18 cellular contexts compared by ENCODE assay signal in the genomic region with DNA sequence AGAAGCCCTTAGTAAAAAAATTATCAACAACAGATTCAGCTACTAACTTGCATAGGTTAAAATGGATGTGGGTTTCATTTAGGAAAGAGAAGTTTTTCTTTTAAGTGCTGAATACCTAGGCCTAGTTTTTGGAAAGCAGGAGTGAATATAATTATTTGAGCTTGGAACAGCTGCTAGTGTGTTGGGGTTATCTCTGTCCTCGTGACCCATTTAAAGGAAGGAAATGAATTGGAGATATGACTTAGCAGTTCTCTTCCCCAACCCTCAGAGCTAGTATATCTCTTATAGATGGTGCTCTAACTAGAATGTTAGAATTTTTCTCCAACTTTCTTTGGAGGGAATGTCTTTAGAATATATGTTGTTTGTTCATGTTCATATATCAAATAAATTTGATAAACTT. TPM values are rescaled to one million over a fixed set of nuclear protein-coding genes. Genes with fewer than 3 reads are reported as not detected.
DNase-seq lines count a peak whose midpoint lies in the region; ATAC-seq, FAIRE-seq and TF ChIP-seq lines count a peak whose summit lies in the region.
"Had no signal": no experiment of that assay in that cellular context is flagged by ENCODE, and none has a peak within 500 bp of the region (broad histone marks: within the 10 kb centered on the region; RNA-seq: fewer than 3 reads in every experiment).

No MANE protein-coding gene starts in this region.

- H3K4me1 ChIP-seq in GM23248 (ENCODE audit: insufficient read depth) (peaks cover 53% of the 10 kb centered on the region), GM12878 (ENCODE audit: control insufficient read depth, insufficient read depth, low read length) (peaks cover 70% of the 10 kb centered on the region), psoas muscle (peaks cover 48% of the 10 kb centered on the region), smooth muscle cell (ENCODE audit: low read depth) (no peaks in the 10 kb centered on the region)

- WGBS in GM23248 (ENCODE audit: low coverage in 1 of 2, low lambda C conversion rate in 2 of 2, missing lambda C conversion rate in 2 of 2), 2 experiments = 59 to 65% methylated on average over 1 of the region's 1 CpG
- 10% methylated on average over 1 of the region's 1 CpG for WGBS in GM12878 (ENCODE audit: insufficient coverage, insufficient replicate concordance, low lambda C conversion rate, missing lambda C conversion rate)
- 8 to 30% (median 11%) methylated on average over 1 of the region's 1 CpG for WGBS in psoas muscle, 3 donors
- 32% methylated on average over 1 of the region's 1 CpG for WGBS in smooth muscle cell (ENCODE audit: low lambda C conversion rate)

- TF ChIP-seq EP300 in GM12878 (IDR thresholded peaks at IDR 0.05; ENCODE audit: borderline replicate concordance in 1 of 2, control insufficient read depth in 1 of 2, low read depth in 2 of 2, low read length in 2 of 2) = no peak

- H3K4me3 ChIP-seq in GM23248 (no peak overlapping the region), NB4 (ENCODE audit: low read depth, low read length) (peak overlapping the region; percentile 13), GM12878 (no peak overlapping the region), psoas muscle (no peak overlapping the region), smooth muscle cell (no peak overlapping the region)
- H3K4me3 ChIP-seq: sigmoid colon had no signal

- no peaks in the 10 kb centered on the region for H3K27me3 ChIP-seq in GM23248 (replicated peaks; ENCODE audit: insufficient read depth)
- no peaks in the 10 kb centered on the region for H3K27me3 ChIP-seq in GM12878 (replicated peaks in 1 of 2; ENCODE audit: control insufficient read depth in 2 of 2, insufficient read depth in 2 of 2, low read length in 1 of 2)
- H3K27me3 ChIP-seq in psoas muscle (ENCODE audit: insufficient read depth in 3 of 3, low read length in 2 of 3) = no peaks in the 10 kb centered on the region
- no peaks in the 10 kb centered on the region for H3K27me3 ChIP-seq in smooth muscle cell (ENCODE audit: low read depth)
- H3K27me3 ChIP-seq: neutrophil, sigmoid colon had no signal

- H3K36me3 Mint-ChIP-seq in stimulated activated naive B cell treated with anti-CD40 and anti-IgM and Interleukin-4, amounts not matched to agents 10 μg/mL and 1 μg/mL and 100 μg/mL, for 72 hours = no peaks in the 10 kb centered on the region
- H3K36me3 Mint-ChIP-seq: activated naive CD4-positive, alpha-beta T cell treated with anti-CD3 and anti-CD28 coated beads, Interleukin-2, amount 50 U/mL, for 24 hours; mesothelial cell of epicardium had no signal

- no peak for TF ChIP-seq RAD21 in GM12878 (IDR thresholded peaks at IDR 0.05; ENCODE audit: insufficient read depth, low read depth, low read length)

- no peaks in the 10 kb centered on the region for H3K9me3 ChIP-seq in GM23248 (ENCODE audit: low read depth)
- no peaks in the 10 kb centered on the region for H3K9me3 ChIP-seq in GM12878 (replicated peaks; ENCODE audit: control insufficient read depth, insufficient read depth, low read length)
- H3K9me3 ChIP-seq in psoas muscle = no peaks in the 10 kb centered on the region
- H3K9me3 ChIP-seq in smooth muscle cell (replicated peaks; ENCODE audit: low read depth) = no peaks in the 10 kb centered on the region
- H3K9me3 ChIP-seq: neutrophil, sigmoid colon had no signal

- H3K27ac ChIP-seq in GM23248 (peak overlapping the region; percentile 49; the same call in 1 of the 2 replicates), GM12878 (ENCODE audit: control insufficient read depth, insufficient read depth) (peak overlapping the region; percentile 98), psoas muscle (peak overlapping the region; percentile 53), smooth muscle cell (ENCODE audit: low read depth) (no peak overlapping the region)
- H3K27ac ChIP-seq: neutrophil, sigmoid colon had no signal

- H3K27me3 Mint-ChIP-seq in stimulated activated naive B cell treated with anti-CD40 and anti-IgM and Interleukin-4, amounts not matched to agents 10 μg/mL and 1 μg/mL and 100 μg/mL, for 72 hours = peaks cover 0 to 8% of the 10 kb centered on the region in 2 donors

- H3K36me3 ChIP-seq in GM23248 (ENCODE audit: low read depth) (no peaks in the 10 kb centered on the region), GM12878 (ENCODE audit: control insufficient read depth in 2 of 2, insufficient read depth in 2 of 2, low read length in 1 of 2) (no peaks in the 10 kb centered on the region), psoas muscle (ENCODE audit: insufficient read depth in 1 of 2, low read depth in 1 of 2) (no peaks in the 10 kb centered on the region), smooth muscle cell (ENCODE audit: low read depth) (no peaks in the 10 kb centered on the region)
- H3K36me3 ChIP-seq: neutrophil, sigmoid colon had no signal

- TF ChIP-seq POLR2A in NB4 (IDR thresholded peaks at IDR 0.05; ENCODE audit: extremely low read depth, insufficient read length) (no peak), GM12878 (IDR thresholded peaks at IDR 0.05; ENCODE audit: low read depth, low read length) (no peak)

- H3K4me1 Mint-ChIP-seq in stimulated activated naive B cell treated with anti-CD40 and anti-IgM and Interleukin-4, amounts not matched to agents 10 μg/mL and 1 μg/mL and 100 μg/mL, for 72 hours = peaks cover 28 to 69% of the 10 kb centered on the region in 2 donors
- H3K4me1 Mint-ChIP-seq: activated naive CD4-positive, alpha-beta T cell treated with anti-CD3 and anti-CD28 coated beads, Interleukin-2, amount 50 U/mL, for 24 hours had no signal

- TF ChIP-seq CTCF in NB4 (IDR thresholded peaks at IDR 0.05; ENCODE audit: low read depth, low read length) (no peak), GM12878 (IDR thresholded peaks at IDR 0.05 in 2 of 3, conservative IDR thresholded peaks at IDR 0.05 in 1 of 3; ENCODE audit: control insufficient read depth in 2 of 3, extremely low read depth in 1 of 3, insufficient read depth in 1 of 3, low read depth in 3 of 3, low read length in 3 of 3) (no peak), psoas muscle (IDR thresholded peaks at IDR 0.05) (no peak), smooth muscle cell (IDR thresholded peaks at IDR 0.05; ENCODE audit: borderline replicate concordance, insufficient read depth, poor library complexity, severe bottlenecking) (no peak)

- no peak overlapping the region for H3K4me2 ChIP-seq in GM23248 (ENCODE audit: unreplicated experiment)
- peak overlapping the region; percentile 23 for H3K4me2 ChIP-seq in GM12878 (ENCODE audit: control insufficient read depth, insufficient read depth)
- no peak overlapping the region for H3K4me2 ChIP-seq in smooth muscle cell

- peaks cover 27% of the 10 kb centered on the region for H3F3A ChIP-seq in GM23248 (ENCODE audit: insufficient read depth)
- no peaks in the 10 kb centered on the region for H3F3A ChIP-seq in smooth muscle cell (ENCODE audit: low read depth)

- POLR2A ChIA-PET in GM12878 (lab: Charles Lee) = interaction anchor here (0.6 to 1.7 kb wide), 7 partner anchors 8 to 167 kb away, joined by 3 to 5 read pairs (median 3); no protein-coding TSS in a partner anchor

- ATAC-seq in GM12878 = no peak
- no peak for ATAC-seq in psoas muscle
- ATAC-seq in stimulated activated naive B cell treated with anti-CD40 and anti-IgM and Interleukin-4, amounts not matched to agents 10 μg/mL and 1 μg/mL and 100 μg/mL, for 72 hours (replicated peaks) = no peak

- CTCF ChIA-PET in GM12878 (lab: Yijun Ruan, JAX) = interaction anchor here (0.8 to 5.3 kb wide), 10 partner anchors 8 to 73 kb away, joined by 3 to 24 read pairs (median 4); partner anchors contain the start of gene ZNF366

- H3K27ac Mint-ChIP-seq in stimulated activated naive B cell treated with anti-CD40 and anti-IgM and Interleukin-4, amounts not matched to agents 10 μg/mL and 1 μg/mL and 100 μg/mL, for 72 hours = no peak overlapping the region
- H3K27ac Mint-ChIP-seq: activated naive CD4-positive, alpha-beta T cell treated with anti-CD3 and anti-CD28 coated beads, Interleukin-2, amount 50 U/mL, for 24 hours; activated T-cell treated with anti-CD3 and anti-CD28 coated beads, Interleukin-2, amount 50 U/mL, for 24 hours; mesothelial cell of epicardium had no signal

- H3K9ac ChIP-seq in GM23248 (no peak overlapping the region), GM12878 (ENCODE audit: control insufficient read depth, insufficient read depth, low read length) (no peak overlapping the region), smooth muscle cell (ENCODE audit: low read depth) (no peak overlapping the region)

- H3K9me2 ChIP-seq in GM23248 (ENCODE audit: insufficient read depth) = no peaks in the 10 kb centered on the region

- H3K4me3 Mint-ChIP-seq in stimulated activated naive B cell treated with anti-CD40 and anti-IgM and Interleukin-4, amounts not matched to agents 10 μg/mL and 1 μg/mL and 100 μg/mL, for 72 hours = no peak overlapping the region
- H3K4me3 Mint-ChIP-seq: activated naive CD4-positive, alpha-beta T cell treated with anti-CD3 and anti-CD28 coated beads, Interleukin-2, amount 50 U/mL, for 24 hours; activated T-cell treated with anti-CD3 and anti-CD28 coated beads, Interleukin-2, amount 50 U/mL, for 24 hours; mesothelial cell of epicardium had no signal

- RAD21 ChIA-PET in GM12878 (lab: Charles Lee; ENCODE audit: unreplicated experiment) = interaction anchor here (0.6 to 6.9 kb wide), 15 partner anchors 8 to 102 kb away, joined by 3 to 38 read pairs (median 3); partner anchors contain the start of gene ZNF366

- in situ Hi-C loops in GM23248 (cut with MboI) (no loop called here), GM12878 (cut with MboI) (no loop called here)

- H2AFZ ChIP-seq in GM23248 (no peak overlapping the region), GM12878 (ENCODE audit: control insufficient read depth, low read depth, low read length) (no peak overlapping the region; the same call in 1 of the 2 replicates), smooth muscle cell (ENCODE audit: low read depth) (no peak overlapping the region)

- SMC1A ChIA-PET in GM12878 (lab: Charles Lee; ENCODE audit: uncharacterized antibody, unreplicated experiment) = interaction anchor here (0.5 to 8.3 kb wide), 15 partner anchors 8 to 133 kb away, joined by 3 to 141 read pairs (median 5); partner anchors contain the start of gene ZNF366

- peaks cover 0 to 2% of the 10 kb centered on the region in 2 donors for H3K9me3 Mint-ChIP-seq in stimulated activated naive B cell treated with anti-CD40 and anti-IgM and Interleukin-4, amounts not matched to agents 10 μg/mL and 1 μg/mL and 100 μg/mL, for 72 hours
- H3K9me3 Mint-ChIP-seq: activated naive CD4-positive, alpha-beta T cell treated with anti-CD3 and anti-CD28 coated beads, Interleukin-2, amount 50 U/mL, for 24 hours; activated T-cell treated with anti-CD3 and anti-CD28 coated beads, Interleukin-2, amount 50 U/mL, for 24 hours; mesothelial cell of epicardium had no signal

- H3K79me2 ChIP-seq in GM23248 (ENCODE audit: insufficient read depth) = no peaks in the 10 kb centered on the region
- no peaks in the 10 kb centered on the region for H3K79me2 ChIP-seq in GM12878 (ENCODE audit: control insufficient read depth, insufficient read depth, low read length)
- H3K79me2 ChIP-seq in smooth muscle cell (ENCODE audit: low read depth) = no peaks in the 10 kb centered on the region

- DNase-seq in GM23248 (no peak), NB4 (ENCODE audit: low read depth) (peak; percentile 71), GM12878 (ENCODE audit: low read depth, low spot score) (no peak), psoas muscle (no peak), AG08395 (ENCODE audit: low spot score) (no peak), smooth muscle cell (lab: John Stamatoyannopoulos, UW; ENCODE audit: unreplicated experiment) (no peak)
- DNase-seq in stimulated activated naive B cell treated with anti-CD40 and anti-IgM and Interleukin-4, amounts not matched to agents 10 μg/mL and 1 μg/mL and 100 μg/mL, for 72 hours = no peak
- DNase-seq: activated T-cell treated with anti-CD3 and anti-CD28 coated beads, Interleukin-2, amount 50 U/mL, for 24 hours; C1 segment of cervical spinal cord; DMS53; head of caudate nucleus; islet precursor cell; NCI-H1092 treated with DMSO at 0.1 percent for 48 hours; SHP77 treated with DMSO at 0.1 percent for 48 hours; sigmoid colon had no signal

- BruUV-seq in GM12878 (replicated peaks; lab: Mats Ljungman, UMichigan) = no TSS peak

- FAIRE-seq in GM12878 (lab: Jason Lieb, UNC) = no peak

- intact Hi-C loops in GM12878 (cut with micrococcal nuclease; ENCODE audit: unreplicated experiment) (loop anchor here (5.0 kb wide), 2 partner anchors 39 to 76 kb away; partner anchors contain the start of gene ZNF366), psoas muscle (cut with DNase I) (loop anchor here in 1 of 2 donors (5.0 kb wide), 1 partner anchor 39 kb away; the partner anchor contains the start of gene ZNF366)

- H4K20me1 ChIP-seq in GM23248 (ENCODE audit: insufficient read depth) = no peaks in the 10 kb centered on the region
- H4K20me1 ChIP-seq in GM12878 (ENCODE audit: control insufficient read depth, insufficient read depth) = no peaks in the 10 kb centered on the region
- H4K20me1 ChIP-seq in smooth muscle cell (ENCODE audit: low read depth) = no peaks in the 10 kb centered on the region

RNA-seq across cellular contexts. Expression of gene ZNF366, which starts 38.6 kb away (rescaled TPM):
- not detected in 2 replicates for total RNA-seq in GM23248 (2014; rRNA removed; shearing (Covaris generic))
- polyA plus RNA-seq in GM23248 (2016; fragmentation: Nextera tagmentation; extraction: Ambion mirVana) (not detected in 2 replicates), GM12878 (2011; rRNA removed) (not detected in 2 replicates), GM12878 (2014; fragmentation: Illumina TruSeq; extraction: Trizol) (0.01 and 0.10 TPM in 2 replicates), GM12878 (2014; fragmentation: Nextera tagmentation; extraction: Ambion mirVana) (not detected), GM12878 (2014; rRNA removed) (0.03 TPM in 1 of 2 replicates, not detected in the other), GM12878 (2016; fragmentation: Nextera tagmentation; extraction: Ambion mirVana) (not detected), psoas muscle (1 to 10 TPM; 1.2 to 1.4 (median 1.3) TPM), smooth muscle cell (not detected in 2 replicates)
- total RNA-seq in GM12878 (2013; cell fraction: nucleolus; rRNA removed) = not detected in 2 replicates
- total RNA-seq in GM12878 (2014; rRNA removed) (0.06 TPM in 1 of 2 replicates, not detected in the other), GM12878 (2014; rRNA removed; fragmentation: Illumina TruSeq; extraction: Trizol) (0.05 TPM in 1 of 2 replicates, not detected in the other), GM12878 (2021) (0.18 TPM in 1 of 2 replicates, not detected in the other), psoas muscle (1 to 10 TPM; 3.4 to 6.6 (median 3.9) TPM), smooth muscle cell (not detected in 2 replicates)
- polyA plus RNA-seq in GM12878 (2011; ENCODE audit: low read depth) = not detected
- polyA plus RNA-seq in GM12878 (2011; cell fraction: cytosol; rRNA removed) = not detected in 2 replicates
- not detected in 2 replicates for polyA plus RNA-seq in GM12878 (2011; cell fraction: nucleus; rRNA removed)
- polyA plus RNA-seq in GM12878 (2012) = 0.04 and 0.08 TPM in 2 replicates
- not detected in 2 replicates for polyA minus RNA-seq in GM12878 (2011; rRNA and poly(A)+ RNA removed)
- polyA minus RNA-seq in GM12878 (2011; cell fraction: cytosol; rRNA and poly(A)+ RNA removed) = not detected in 2 replicates
- not detected in 2 replicates for polyA minus RNA-seq in GM12878 (2011; cell fraction: nucleus; rRNA and poly(A)+ RNA removed)
- total RNA-seq: mesothelial cell of epicardium had no signal
